Comparison of ENCODE assay signal across 8 cellular contexts in the genomic region with DNA sequence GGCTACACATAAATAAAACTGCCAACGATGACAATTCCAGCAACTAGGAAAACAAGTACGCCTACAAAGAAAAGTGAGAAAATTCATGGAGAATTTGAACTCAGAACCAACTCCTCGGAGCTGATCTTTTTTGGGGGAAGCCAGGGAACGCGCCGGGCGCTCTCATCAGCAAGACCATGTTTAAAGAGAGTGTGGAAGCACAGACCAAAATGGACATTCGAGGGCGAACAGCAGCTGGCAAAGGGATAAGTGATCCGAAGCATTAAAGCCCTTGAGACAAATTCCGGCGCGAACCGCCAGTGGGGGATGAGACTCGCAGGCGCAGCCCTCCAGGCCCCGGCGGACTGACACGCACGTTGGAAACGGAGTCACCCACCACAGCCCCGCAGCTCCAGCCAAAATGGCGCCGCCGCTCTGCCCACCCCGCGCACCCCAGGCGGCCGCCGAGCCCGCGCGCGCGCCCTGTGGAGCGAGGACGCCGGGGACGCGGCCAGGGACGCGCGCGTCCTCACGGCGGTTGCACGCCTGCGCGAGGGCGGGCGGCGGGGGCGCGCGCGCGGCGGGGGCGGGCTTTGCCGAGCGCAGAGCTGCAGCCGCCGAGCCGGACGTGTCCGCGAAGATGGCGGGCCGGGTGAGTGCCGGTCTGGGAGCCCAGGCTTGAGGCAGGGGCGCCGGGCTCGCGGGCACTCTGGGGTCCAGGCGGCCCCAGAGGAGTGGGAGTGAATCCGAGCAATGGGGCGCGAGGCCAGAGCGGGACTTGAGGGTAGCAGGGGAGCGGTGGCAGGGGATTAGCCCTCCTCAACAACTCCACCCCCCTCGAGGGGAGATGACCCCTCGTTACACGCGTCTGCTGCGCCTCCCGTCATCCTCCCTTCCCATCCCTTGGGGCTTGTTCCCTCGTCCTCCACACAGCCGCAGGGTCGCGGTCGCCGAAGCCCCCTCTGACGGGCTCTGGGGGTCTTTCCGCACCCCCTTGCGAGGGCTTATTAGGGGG. TPM values are rescaled to one million over a fixed set of nuclear protein-coding genes. Genes with fewer than 3 reads are reported as not detected.
A peak's percentile ranks its signal among the peaks of the same experiment; 100 is the strongest.
DNase-seq lines count a peak whose midpoint lies in the region; ATAC-seq, FAIRE-seq and TF ChIP-seq lines count a peak whose summit lies in the region.
"Not testable (repeated sequence)": the region's sequence is repeated elsewhere in the genome, so short reads cannot be mapped to it uniquely, and the experiment has no call there.

No MANE protein-coding gene starts in this region.

- not testable (repeated sequence) for H3K9me3 Mint-ChIP-seq in central memory CD8-positive, alpha-beta T cell

- not testable (repeated sequence) for DNase-seq in central memory CD8-positive, alpha-beta T cell (ENCODE audit: low spot score in 2 of 2); lung (ENCODE audit: low spot score); urothelium cell line (ENCODE audit: low spot score)

- H3K4me1 Mint-ChIP-seq in central memory CD8-positive, alpha-beta T cell, result not testable (repeated sequence)

- ATAC-seq in GM18909 (IDR thresholded peaks at IDR 0.05; ENCODE audit: poor library complexity, unreplicated experiment) (peak; percentile 82), GM21423 (IDR thresholded peaks at IDR 0.05; ENCODE audit: unreplicated experiment) (peak; percentile 82), HG02763 (IDR thresholded peaks at IDR 0.05; ENCODE audit: unreplicated experiment) (peak; percentile 89), HG03280 (IDR thresholded peaks at IDR 0.05; ENCODE audit: unreplicated experiment) (peak; percentile 82), SK-N-SH treated with all-trans-retinoic acid at 6 μM for 48 hours (peak; percentile 92), lung (ENCODE audit: insufficient read depth, low FRiP score) (peak; percentile 97)
- peak; percentile 91 for ATAC-seq in central memory CD8-positive, alpha-beta T cell (replicated peaks; ENCODE audit: extremely low read depth, poor library complexity, severe bottlenecking)

- H3K27me3 ChIP-seq in lung (ENCODE audit: control insufficient read depth, insufficient read depth), result not testable (repeated sequence)

- not testable (repeated sequence) for H3K4me3 ChIP-seq in lung

- not testable (repeated sequence) for H3K4me1 ChIP-seq in lung (ENCODE audit: control insufficient read depth in 2 of 2, insufficient read depth in 2 of 2, low read length in 2 of 2)

- H3K36me3 ChIP-seq in lung (ENCODE audit: control insufficient read depth in 2 of 2, insufficient read depth in 2 of 2, low read length in 2 of 2), result not testable (repeated sequence)

- H3K4me3 Mint-ChIP-seq in central memory CD8-positive, alpha-beta T cell, result not testable (repeated sequence)

- not testable (repeated sequence) for TF ChIP-seq CTCF in lung (IDR thresholded peaks at IDR 0.05; ENCODE audit: control extremely low read depth, extremely low read depth)

- not testable (repeated sequence) for H3K27me3 Mint-ChIP-seq in central memory CD8-positive, alpha-beta T cell

- H3K36me3 Mint-ChIP-seq in central memory CD8-positive, alpha-beta T cell (ENCODE audit: insufficient read depth), result not testable (repeated sequence)

- not testable (repeated sequence) for H3K27ac Mint-ChIP-seq in central memory CD8-positive, alpha-beta T cell (ENCODE audit: low read depth)

- no CpG with 5 or more reads among the region's 95 CpGs for WGBS in lung, 2 donors

- not testable (repeated sequence) for H3K27ac ChIP-seq in lung (ENCODE audit: low read depth in 1 of 2, low read length in 1 of 2)

- H3K9me3 ChIP-seq in lung (ENCODE audit: control insufficient read depth in 2 of 2, insufficient read depth in 1 of 2, low read length in 1 of 2), result not testable (repeated sequence)

- peak; percentile 100 for FAIRE-seq in urothelium cell line (lab: Jason Lieb, UNC)

RNA-seq across cellular contexts. Expression of gene ARL17B, which starts 11.0 kb away (rescaled TPM):
- total RNA-seq in lung, result 10 to 100 TPM; 17.1 to 24.7 TPM
- 1 to 10 TPM; 6.7 to 7.8 TPM for polyA plus RNA-seq in lung
